Comparison of ENCODE assay signal across 8 cellular contexts in the genomic region with DNA sequence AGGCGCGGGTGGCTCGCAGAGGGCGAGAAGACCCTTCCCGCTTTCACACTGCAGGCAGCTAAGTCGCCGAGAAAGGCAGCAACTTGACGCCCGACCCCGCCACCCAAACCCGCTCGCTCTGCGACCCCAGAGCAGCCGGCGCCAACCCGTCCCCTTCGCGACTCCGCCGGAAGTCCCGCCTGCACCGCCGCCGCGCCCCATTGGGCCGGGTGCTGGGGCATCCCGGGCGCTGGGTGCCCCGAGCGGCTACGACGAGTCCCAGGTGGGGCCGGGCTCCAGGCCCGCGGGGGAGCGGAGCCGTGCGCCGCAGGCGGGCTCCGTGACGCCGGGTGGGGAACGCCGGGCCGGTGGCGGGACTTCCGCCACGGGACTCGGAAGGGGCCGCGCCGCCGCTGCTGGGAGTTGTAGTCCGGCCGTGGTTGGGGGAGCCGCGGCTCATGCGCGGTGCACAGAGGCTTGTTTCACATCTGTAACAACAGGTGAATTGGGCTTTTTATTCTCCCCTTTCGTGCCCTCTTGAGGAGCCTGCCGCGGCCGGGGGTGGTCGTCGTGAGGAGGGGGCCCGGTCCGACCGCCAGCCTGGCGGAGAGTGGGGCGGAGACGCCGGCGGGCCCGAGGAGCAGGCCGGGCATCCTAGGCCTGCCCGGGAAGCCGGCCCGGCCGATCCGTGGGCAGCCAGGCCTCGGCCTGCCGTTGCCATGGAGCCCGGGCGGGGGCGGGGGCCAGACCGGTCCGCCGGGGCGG. TPM values are rescaled to one million over a fixed set of nuclear protein-coding genes. Genes with fewer than 3 reads are reported as not detected.
DNase-seq lines count a peak whose midpoint lies in the region; ATAC-seq and TF ChIP-seq lines count a peak whose summit lies in the region.

A gene with protein sequence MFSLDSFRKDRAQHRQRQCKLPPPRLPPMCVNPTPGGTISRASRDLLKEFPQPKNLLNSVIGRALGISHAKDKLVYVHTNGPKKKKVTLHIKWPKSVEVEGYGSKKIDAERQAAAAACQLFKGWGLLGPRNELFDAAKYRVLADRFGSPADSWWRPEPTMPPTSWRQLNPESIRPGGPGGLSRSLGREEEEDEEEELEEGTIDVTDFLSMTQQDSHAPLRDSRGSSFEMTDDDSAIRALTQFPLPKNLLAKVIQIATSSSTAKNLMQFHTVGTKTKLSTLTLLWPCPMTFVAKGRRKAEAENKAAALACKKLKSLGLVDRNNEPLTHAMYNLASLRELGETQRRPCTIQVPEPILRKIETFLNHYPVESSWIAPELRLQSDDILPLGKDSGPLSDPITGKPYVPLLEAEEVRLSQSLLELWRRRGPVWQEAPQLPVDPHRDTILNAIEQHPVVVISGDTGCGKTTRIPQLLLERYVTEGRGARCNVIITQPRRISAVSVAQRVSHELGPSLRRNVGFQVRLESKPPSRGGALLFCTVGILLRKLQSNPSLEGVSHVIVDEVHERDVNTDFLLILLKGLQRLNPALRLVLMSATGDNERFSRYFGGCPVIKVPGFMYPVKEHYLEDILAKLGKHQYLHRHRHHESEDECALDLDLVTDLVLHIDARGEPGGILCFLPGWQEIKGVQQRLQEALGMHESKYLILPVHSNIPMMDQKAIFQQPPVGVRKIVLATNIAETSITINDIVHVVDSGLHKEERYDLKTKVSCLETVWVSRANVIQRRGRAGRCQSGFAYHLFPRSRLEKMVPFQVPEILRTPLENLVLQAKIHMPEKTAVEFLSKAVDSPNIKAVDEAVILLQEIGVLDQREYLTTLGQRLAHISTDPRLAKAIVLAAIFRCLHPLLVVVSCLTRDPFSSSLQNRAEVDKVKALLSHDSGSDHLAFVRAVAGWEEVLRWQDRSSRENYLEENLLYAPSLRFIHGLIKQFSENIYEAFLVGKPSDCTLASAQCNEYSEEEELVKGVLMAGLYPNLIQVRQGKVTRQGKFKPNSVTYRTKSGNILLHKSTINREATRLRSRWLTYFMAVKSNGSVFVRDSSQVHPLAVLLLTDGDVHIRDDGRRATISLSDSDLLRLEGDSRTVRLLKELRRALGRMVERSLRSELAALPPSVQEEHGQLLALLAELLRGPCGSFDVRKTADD (plus strand): TSS at position 405 of the 744 bp plus-strand sequence. CDS start 7,546 bp downstream, outside the sequence.

- no peak for TF ChIP-seq CTCF in AG09309 (IDR thresholded peaks at IDR 0.05; ENCODE audit: control insufficient read depth, insufficient read depth, low read depth, low read length, missing control alignments)

- H3K4me3 ChIP-seq in AG09309 (ENCODE audit: control insufficient read depth, low read depth, low read length) = peak within 1 kb of the TSS; percentile 82

- ATAC-seq in GM18873 (IDR thresholded peaks at IDR 0.05; ENCODE audit: low FRiP score, unreplicated experiment) (peak; percentile 60), HG03108 (IDR thresholded peaks at IDR 0.05; ENCODE audit: unreplicated experiment) (peak; percentile 88), left lobe of liver (peak; percentile 94)

- no peak for DNase-seq in AG09309 (ENCODE audit: low read depth)
- DNase-seq in NCI-H460 (ENCODE audit: extremely low read depth, low read depth) = peak; percentile 63
- DNase-seq in activated CD4-positive, alpha-beta T cell treated with anti-CD3 and anti-CD28 coated beads, Interleukin-2, amount 50 U/mL, for 1 hour = peak; percentile 81
- peak; percentile 42 for DNase-seq in cortex of kidney (lab: John Stamatoyannopoulos, UW)
- DNase-seq in left lobe of liver (ENCODE audit: low spot score) = peak; percentile 93
- peak; percentile 86 to 89 for DNase-seq in stimulated activated CD4-positive, alpha-beta T cell treated with anti-CD3 and anti-CD28 coated beads, Interleukin-2, amount 100 ng/mL, for 24 hours

RNA-seq across cellular contexts. Expression of the gene that starts here (rescaled TPM):
- total RNA-seq in NCI-H460 (2014; rRNA removed; shearing (Covaris generic)) = 69.4 and 71.7 TPM in 2 replicates
- polyA plus RNA-seq in NCI-H460 (2014; cell fraction: nucleus; rRNA removed) = 153 and 171 TPM in 2 replicates
- 27.8 TPM for total RNA-seq in left lobe of liver
